8 cellular contexts compared by ENCODE assay signal in genomic region chr17:2174471-2175293, GRCh38.
DNase-seq lines count a peak whose midpoint lies in the region; ATAC-seq and TF ChIP-seq lines count a peak whose summit lies in the region.

No MANE protein-coding gene starts in this region.

- H3K9me3 ChIP-seq in mucosa of stomach (ENCODE audit: control insufficient read depth, low read length) (no peaks in the 10 kb centered on the region), Karpas-422 (ENCODE audit: low read length) (no peaks in the 10 kb centered on the region)

- no peak for ATAC-seq in GM18868 (IDR thresholded peaks at IDR 0.05; ENCODE audit: unreplicated experiment)
- ATAC-seq in GM19463 (IDR thresholded peaks at IDR 0.05; ENCODE audit: unreplicated experiment), result no peak

- H3K36me3 ChIP-seq in mucosa of stomach (ENCODE audit: control insufficient read depth, insufficient read depth, low read length), result no peaks in the 10 kb centered on the region
- no peaks in the 10 kb centered on the region for H3K36me3 ChIP-seq in Karpas-422 (ENCODE audit: insufficient read depth, low read length)

- H2AFZ ChIP-seq in Karpas-422 (ENCODE audit: low read length), result no peak overlapping the region

- H3K27me3 Mint-ChIP-seq in endothelial cell (ENCODE audit: unreplicated experiment), result peaks cover 8% of the 10 kb centered on the region
- no peaks in the 10 kb centered on the region for H3K27me3 Mint-ChIP-seq in Calu3 (ENCODE audit: unreplicated experiment)

- H3K4me1 ChIP-seq in mucosa of stomach (ENCODE audit: control insufficient read depth, insufficient read depth, low read length) (peaks cover 52% of the 10 kb centered on the region), Karpas-422 (ENCODE audit: low read length) (no peaks in the 10 kb centered on the region)

- CTCF ChIA-PET in Calu3 (lab: Charles Lee), result no interaction called here

- H3K27ac Mint-ChIP-seq in endothelial cell (ENCODE audit: unreplicated experiment) (no peak overlapping the region), Calu3 (ENCODE audit: unreplicated experiment) (no peak overlapping the region)

- H3K9me3 Mint-ChIP-seq in endothelial cell (ENCODE audit: unreplicated experiment) (no peaks in the 10 kb centered on the region), Calu3 (ENCODE audit: low read depth, unreplicated experiment) (no peaks in the 10 kb centered on the region)

- intact Hi-C loops in Calu3 (cut with micrococcal nuclease; ENCODE audit: unreplicated experiment), result no loop called here

- H4K20me1 ChIP-seq in Karpas-422 (ENCODE audit: insufficient read depth, low read depth, low read length), result no peaks in the 10 kb centered on the region

- H3K27me3 ChIP-seq in mucosa of stomach (ENCODE audit: control insufficient read depth, insufficient read depth, low read length), result no peaks in the 10 kb centered on the region
- H3K27me3 ChIP-seq in Karpas-422 (ENCODE audit: low read length), result no peaks in the 10 kb centered on the region

- H3K79me2 ChIP-seq in Karpas-422 (ENCODE audit: low read length), result no peaks in the 10 kb centered on the region

- peak; percentile 68 for DNase-seq in A172 (ENCODE audit: low spot score)
- peak; percentile 35 for DNase-seq in NCI-H2227 (lab: John Stamatoyannopoulos, UW; ENCODE audit: unreplicated experiment)
- DNase-seq in endothelial cell (ENCODE audit: low spot score), result peak; percentile 34
- DNase-seq in Calu3, result no peak
- DNase-seq in Karpas-422, result no peak

- no peak overlapping the region for H3K4me2 ChIP-seq in Karpas-422 (ENCODE audit: low read depth, low read length, poor library complexity, severe bottlenecking)

- H3K4me3 ChIP-seq in mucosa of stomach (ENCODE audit: low read length) (no peak overlapping the region), Karpas-422 (ENCODE audit: low read length) (no peak overlapping the region)

- H3K4me1 Mint-ChIP-seq in endothelial cell (ENCODE audit: unreplicated experiment) (peaks cover 43% of the 10 kb centered on the region), Calu3 (ENCODE audit: low read depth, unreplicated experiment) (no peaks in the 10 kb centered on the region)

- H3K9ac ChIP-seq in mucosa of stomach (ENCODE audit: low read length), result peak overlapping the region; percentile 8
- no peak overlapping the region for H3K9ac ChIP-seq in Karpas-422 (ENCODE audit: low read length)

- no TSS peak for BruUV-seq in Calu3 (replicated peaks; lab: Mats Ljungman, UMichigan)

- no peaks in the 10 kb centered on the region for H3K9me2 ChIP-seq in Karpas-422 (replicated peaks; ENCODE audit: insufficient read depth, low read length)

- no peak for TF ChIP-seq CTCF in endothelial cell (IDR thresholded peaks at IDR 0.05; ENCODE audit: unreplicated experiment)
- TF ChIP-seq CTCF in Calu3 (IDR thresholded peaks at IDR 0.05; ENCODE audit: unreplicated experiment), result no peak

- H3K27ac ChIP-seq in Karpas-422 (ENCODE audit: low read length), result no peak overlapping the region

- H3K4me3 Mint-ChIP-seq in endothelial cell (ENCODE audit: unreplicated experiment) (peak overlapping the region; percentile 13), Calu3 (ENCODE audit: low read depth, unreplicated experiment) (no peak overlapping the region)

- H3K36me3 Mint-ChIP-seq in endothelial cell (ENCODE audit: low read depth, unreplicated experiment) (peaks cover 20% of the 10 kb centered on the region), Calu3 (ENCODE audit: insufficient read depth, unreplicated experiment) (peaks cover 3% of the 10 kb centered on the region)

Comparison
In these comparisons a context has a peak if more than half of its experiments do, and no peak if none do; other contexts are left out.
1. DNase-seq: peak in A172 (single experiment), NCI-H2227 (single experiment) and endothelial cell (single experiment); none in Calu3 (single experiment) and Karpas-422 (single experiment).